In the genomic region with DNA sequence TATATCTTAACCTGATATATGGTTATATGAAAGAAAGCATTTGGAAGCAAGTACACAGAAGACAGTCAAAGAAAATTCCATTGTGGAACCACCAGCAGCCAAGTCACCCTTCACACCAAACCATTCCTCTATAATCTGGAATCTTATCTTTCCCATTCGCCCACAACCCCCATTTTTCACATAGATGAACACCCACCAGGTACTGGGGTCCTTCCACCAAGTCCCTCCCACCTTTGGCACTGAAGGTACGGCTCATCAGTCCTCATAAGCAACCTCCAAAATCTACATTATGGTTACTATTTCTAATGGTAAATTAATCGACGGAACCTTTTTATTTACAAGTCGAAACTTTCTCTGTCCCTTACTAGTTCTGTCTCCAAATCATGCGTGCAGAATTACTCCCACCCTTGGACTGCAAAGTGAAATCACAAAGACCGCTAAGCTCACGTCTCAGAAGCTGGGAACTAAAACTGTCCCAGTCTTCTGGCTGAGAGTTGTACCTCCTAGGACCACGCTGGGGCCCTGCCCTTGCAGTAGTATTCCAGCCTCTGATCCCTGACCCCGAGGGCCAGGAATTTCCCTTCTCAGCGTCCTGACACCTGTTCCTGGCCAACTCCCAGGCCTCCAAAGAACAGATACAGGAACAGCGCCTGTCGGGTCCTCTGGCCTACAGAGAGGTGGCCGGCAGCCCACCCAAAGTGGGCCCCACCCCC, we compare ENCODE assay signal across 8 cellular contexts. TPM values are rescaled to one million over a fixed set of nuclear protein-coding genes. Genes with fewer than 3 reads are reported as not detected.
DNase-seq lines count a peak whose midpoint lies in the region; ATAC-seq and TF ChIP-seq lines count a peak whose summit lies in the region.

No MANE protein-coding gene starts in this region.

- TF ChIP-seq CTCF in choroid plexus epithelial cell (conservative IDR thresholded peaks at IDR 0.05; ENCODE audit: low read depth, low read length) (no peak), lower leg skin (IDR thresholded peaks at IDR 0.05) (no peak), thyroid gland (IDR thresholded peaks at IDR 0.05) (no peak)

- peak overlapping the region in 2 of 3 donors; percentile 65 to 66 for H3K27ac ChIP-seq in thyroid gland

- WGBS in lower leg skin, 2 donors, result 16 to 18% methylated on average over 11 to 14 of the region's 14 CpGs
- WGBS in thyroid gland, 2 donors, result 17 to 27% methylated on average over 9 to 12 of the region's 14 CpGs

- H3K9me3 ChIP-seq in thyroid gland, result no peaks in the 10 kb centered on the region

- H3K4me3 ChIP-seq in choroid plexus epithelial cell (ENCODE audit: low read depth, low read length) (peak overlapping the region; percentile 90), lower leg skin (ENCODE audit: low read depth, poor library complexity, severe bottlenecking) (peak overlapping the region; percentile 77), thyroid gland (replicated peaks in 1 of 3) (peak overlapping the region; percentile 71 to 88 (median 76))

- H3K4me1 ChIP-seq in thyroid gland, result peaks cover 10 to 11% of the 10 kb centered on the region in 2 donors

- H3K36me3 ChIP-seq in thyroid gland, result no peaks in the 10 kb centered on the region

- ATAC-seq in HG02884 (IDR thresholded peaks at IDR 0.05; ENCODE audit: unreplicated experiment), result peak; percentile 4

- H3K27me3 ChIP-seq in thyroid gland, result no peaks in the 10 kb centered on the region

- intact Hi-C loops in lower leg skin (cut with DNase I; ENCODE audit: low total_unique reads) (no loop called here), thyroid gland (cut with DNase I) (no loop called here)

- TF ChIP-seq POLR2A in lower leg skin (IDR thresholded peaks at IDR 0.05) (no peak), thyroid gland (IDR thresholded peaks at IDR 0.05) (no peak)

- peak; percentile 13 for DNase-seq in activated naive CD4-positive, alpha-beta T cell treated with Interleukin-2 at 50 U/mL for 16 hours
- DNase-seq in activated naive CD4-positive, alpha-beta T cell treated with anti-CD3 and anti-CD28 coated beads, Interleukin-2, amount 50 U/mL, for 16 hours, result no peak
- peak; percentile 12 for DNase-seq in NCI-H748 treated with DMSO at 0.1 percent for 48 hours (lab: John Stamatoyannopoulos, UW)
- DNase-seq in choroid plexus epithelial cell (ENCODE audit: low read depth), result peak; percentile 34
- DNase-seq in lower leg skin (ENCODE audit: low spot score in 2 of 2), result peak; percentile 15 to 85
- DNase-seq in thyroid gland, result peak in 1 of 2 donors; percentile 40
- no peak for DNase-seq in SK-N-DZ (ENCODE audit: low spot score)

RNA-seq across cellular contexts. Expression of a gene that starts 0.7 kb away (rescaled TPM):
- 10 to 100 TPM; 49.6 to 73.5 (median 61.2) TPM for total RNA-seq in lower leg skin
- 10 to 100 TPM; 51.8 to 68.5 (median 53.5) TPM for total RNA-seq in thyroid gland
- 99.4 and 108 TPM in 2 replicates for polyA plus RNA-seq in SK-N-DZ (2014; cell fraction: cytosol; rRNA removed)
- polyA plus RNA-seq in SK-N-DZ (2014; cell fraction: nucleus; rRNA removed), result 59.4 and 62.6 TPM in 2 replicates

Comparison
In these comparisons a context has a peak if more than half of its experiments do, and no peak if none do; other contexts are left out.
1. DNase-seq: peak in activated naive CD4-positive, alpha-beta T cell treated with Interleukin-2 at 50 U/mL for 16 hours (single experiment), NCI-H748 treated with DMSO at 0.1 percent for 48 hours (single experiment), choroid plexus epithelial cell (single experiment) and lower leg skin (2 of 2); none in activated naive CD4-positive, alpha-beta T cell treated with anti-CD3 and anti-CD28 coated beads, Interleukin-2, amount 50 U/mL, for 16 hours (single experiment) and SK-N-DZ (single experiment).
2. Peak in every context shown above with its lines, with median percentiles within 50 percentile points of each other: H3K4me3 ChIP-seq.